16 cellular contexts compared by ENCODE assay signal in the genomic region with DNA sequence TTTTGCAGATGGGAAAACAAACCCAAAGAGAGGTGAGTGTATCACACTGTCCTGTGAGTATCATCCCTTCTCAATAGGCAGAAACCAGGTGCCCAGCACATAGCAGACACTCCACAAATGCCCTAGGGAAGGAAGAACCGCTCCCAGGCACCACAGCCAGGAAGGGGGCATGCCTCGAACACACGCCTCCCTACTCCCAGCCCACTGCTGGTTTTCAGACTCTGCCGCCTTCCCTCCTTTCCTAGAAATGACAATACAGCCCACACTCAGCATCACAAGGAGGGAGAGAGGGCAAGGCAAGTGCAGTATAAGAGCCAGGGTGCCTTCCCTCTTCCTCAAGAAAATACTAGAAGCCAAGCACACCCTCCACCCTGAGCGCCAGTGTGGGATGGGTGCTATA. TPM values are rescaled to one million over a fixed set of nuclear protein-coding genes. Genes with fewer than 3 reads are reported as not detected.
DNase-seq lines count a peak whose midpoint lies in the region; ATAC-seq and TF ChIP-seq lines count a peak whose summit lies in the region.
"Had no signal": no experiment of that assay in that cellular context is flagged by ENCODE, and none has a peak within 500 bp of the region (broad histone marks: within the 10 kb centered on the region; RNA-seq: fewer than 3 reads in every experiment).

No MANE protein-coding gene starts in this region.

- H3K36me3 ChIP-seq in BLaER1, result peaks cover 18% of the 10 kb centered on the region; the same call in 1 of the 2 replicates

- no peaks in the 10 kb centered on the region for H4K20me1 ChIP-seq in BLaER1

- H3K4me3 ChIP-seq in BLaER1, result peak overlapping the region; percentile 46
- H3K4me3 ChIP-seq in GM12865 (ENCODE audit: low read depth, low read length), result no peak overlapping the region
- H3K4me3 ChIP-seq: skin epidermis had no signal

- H3K4me2 ChIP-seq in BLaER1, result peak overlapping the region; percentile 96

- H3K27me3 ChIP-seq in BLaER1, result no peaks in the 10 kb centered on the region

- peaks cover 40% of the 10 kb centered on the region for H3K36me3 Mint-ChIP-seq in activated T-helper 1 cell treated with anti-CD3 and anti-CD28 coated beads, Interleukin-12 subunit alpha, Interleukin-12 subunit beta, Interleukin-2, Interleukin-4 antibody, amounts not matched to agents 30 ng/mL and 10 ng/mL and 1 ng/mL, durations not matched to agents 14 hours and 24 hours and 36 hours (ENCODE audit: low read depth)

- H3K27me3 Mint-ChIP-seq in activated T-helper 1 cell treated with anti-CD3 and anti-CD28 coated beads, Interleukin-12 subunit alpha, Interleukin-12 subunit beta, Interleukin-2, Interleukin-4 antibody, amounts not matched to agents 30 ng/mL and 10 ng/mL and 1 ng/mL, durations not matched to agents 14 hours and 24 hours and 36 hours (ENCODE audit: insufficient read depth), result no peaks in the 10 kb centered on the region

- ATAC-seq in HG03095 (IDR thresholded peaks at IDR 0.05; ENCODE audit: unreplicated experiment) (peak; percentile 2), GM21619 (IDR thresholded peaks at IDR 0.05; ENCODE audit: unreplicated experiment) (no peak), HG03025 (IDR thresholded peaks at IDR 0.05; ENCODE audit: low FRiP score, unreplicated experiment) (no peak)
- ATAC-seq: left colon had no signal

- peaks cover 50% of the 10 kb centered on the region for H3K9me3 ChIP-seq in BLaER1

- intact Hi-C loops in activated T-helper 1 cell treated with anti-CD3 and anti-CD28 coated beads, Interleukin-12 subunit alpha, Interleukin-12 subunit beta, Interleukin-2, Interleukin-4 antibody, amounts not matched to agents 30 ng/mL and 10 ng/mL and 1 ng/mL, durations not matched to agents 14 hours and 24 hours and 36 hours (cut with micrococcal nuclease), result loop anchor here (5.0 to 10.0 kb wide), 4 partner anchors 52 to 1778 kb away; partner anchors contain the start of gene TBC1D14

- peak overlapping the region; percentile 4 for H3K4me3 Mint-ChIP-seq in activated T-helper 1 cell treated with anti-CD3 and anti-CD28 coated beads, Interleukin-12 subunit alpha, Interleukin-12 subunit beta, Interleukin-2, Interleukin-4 antibody, amounts not matched to agents 30 ng/mL and 10 ng/mL and 1 ng/mL, durations not matched to agents 14 hours and 24 hours and 36 hours

- DNase-seq in GM12865 (ENCODE audit: low read depth), result peak; percentile 40
- no peak for DNase-seq in activated T-helper 1 cell treated with anti-CD3 and anti-CD28 coated beads, Interleukin-12 subunit alpha, Interleukin-12 subunit beta, Interleukin-2, Interleukin-4 antibody, amounts not matched to agents 30 ng/mL and 10 ng/mL and 1 ng/mL, durations not matched to agents 14 hours and 24 hours and 36 hours (ENCODE audit: low spot score)
- no peak for DNase-seq in occipital lobe (lab: John Stamatoyannopoulos, UW)
- no peak for DNase-seq in HT-29 (ENCODE audit: low spot score)
- DNase-seq: activated effector memory CD4-positive, alpha-beta T cell treated with anti-CD3 and anti-CD28 coated beads, Interleukin-2, amount 50 U/mL, for 16 hours; left colon; NCI-H187; NCI-H510A treated with DMSO at 0.1 percent for 48 hours; SIG-M5 had no signal

- peaks cover 10% of the 10 kb centered on the region for H3K9me3 Mint-ChIP-seq in activated T-helper 1 cell treated with anti-CD3 and anti-CD28 coated beads, Interleukin-12 subunit alpha, Interleukin-12 subunit beta, Interleukin-2, Interleukin-4 antibody, amounts not matched to agents 30 ng/mL and 10 ng/mL and 1 ng/mL, durations not matched to agents 14 hours and 24 hours and 36 hours

- peaks cover 93% of the 10 kb centered on the region for H3K4me1 Mint-ChIP-seq in activated T-helper 1 cell treated with anti-CD3 and anti-CD28 coated beads, Interleukin-12 subunit alpha, Interleukin-12 subunit beta, Interleukin-2, Interleukin-4 antibody, amounts not matched to agents 30 ng/mL and 10 ng/mL and 1 ng/mL, durations not matched to agents 14 hours and 24 hours and 36 hours (ENCODE audit: low read depth)

- peaks cover 77% of the 10 kb centered on the region for H3K4me1 ChIP-seq in BLaER1

- peak overlapping the region; percentile 94 for H3K27ac ChIP-seq in BLaER1

- peak overlapping the region; percentile 83 for H3K27ac Mint-ChIP-seq in activated T-helper 1 cell treated with anti-CD3 and anti-CD28 coated beads, Interleukin-12 subunit alpha, Interleukin-12 subunit beta, Interleukin-2, Interleukin-4 antibody, amounts not matched to agents 30 ng/mL and 10 ng/mL and 1 ng/mL, durations not matched to agents 14 hours and 24 hours and 36 hours

- H3K9ac ChIP-seq in BLaER1, result peak overlapping the region; percentile 74

- no peak for TF ChIP-seq CTCF in GM12865 (IDR thresholded peaks at IDR 0.05; ENCODE audit: insufficient read depth, low read depth, low read length, missing control alignments)

RNA-seq across cellular contexts. Expression of gene JAKMIP1, which starts 16.2 kb away (rescaled TPM):
- 15.5 and 16.9 TPM in 2 replicates for total RNA-seq in activated T-helper 1 cell treated with anti-CD3 and anti-CD28 coated beads, Interleukin-12 subunit alpha, Interleukin-12 subunit beta, Interleukin-2, Interleukin-4 antibody, amounts not matched to agents 30 ng/mL and 10 ng/mL and 1 ng/mL, durations not matched to agents 14 hours and 24 hours and 36 hours
- 44.5 TPM for total RNA-seq in occipital lobe
- total RNA-seq in HT-29 (2014; rRNA removed; shearing (Covaris generic)), result not detected in 2 replicates
- total RNA-seq: HT1080, M059J had no signal

Comparison
In these comparisons a context has a peak if more than half of its experiments do, and no peak if none do; other contexts are left out.
1. RNA of gene JAKMIP1, which starts 16.2 kb away (total RNA-seq): 44.5 TPM in occipital lobe (single experiment) and 15.5 to 16.9 TPM in activated T-helper 1 cell treated with anti-CD3 and anti-CD28 coated beads, Interleukin-12 subunit alpha, Interleukin-12 subunit beta, Interleukin-2, Interleukin-4 antibody, amounts not matched to agents 30 ng/mL and 10 ng/mL and 1 ng/mL, durations not matched to agents 14 hours and 24 hours and 36 hours; not detected in HT-29; every median in the first group is over 10 times any median in the second.